Comparison of ENCODE assay signal across 8 cellular contexts in genomic region chr19:12668937-12669271, GRCh38. TPM values are rescaled to one million over a fixed set of nuclear protein-coding genes. Genes with fewer than 3 reads are reported as not detected.
DNase-seq lines count a peak whose midpoint lies in the region; ATAC-seq, FAIRE-seq and TF ChIP-seq lines count a peak whose summit lies in the region.

No MANE protein-coding gene starts in this region.

- H3K79me2 ChIP-seq in HCT116 (ENCODE audit: insufficient read depth, low read length) (peaks cover 28% of the 10 kb centered on the region; the same call in 1 of the 2 replicates), GM12878 (ENCODE audit: control insufficient read depth, insufficient read depth, low read length) (peaks cover 52% of the 10 kb centered on the region)

- no peak for TF ChIP-seq EP300 in GM12878 (IDR thresholded peaks at IDR 0.05; ENCODE audit: borderline replicate concordance in 1 of 2, control insufficient read depth in 1 of 2, low read depth in 2 of 2, low read length in 2 of 2)

- CTCF ChIA-PET in HCT116 (lab: Charles Lee): interaction anchor here (0.5 kb wide), 1 partner anchor 640 kb away, joined by 5 read pairs; no protein-coding TSS in a partner anchor
- CTCF ChIA-PET in GM12878 (lab: Yijun Ruan, JAX): interaction anchor here (1.4 to 2.3 kb wide), 3 partner anchors 12 to 105 kb away, joined by 3 to 11 read pairs (median 5); partner anchors contain the start of genes DHPS, ZNF490 and ZNF791

- RAD21 ChIA-PET in HCT116 (lab: Charles Lee; ENCODE audit: low non-redundant PET in 1 of 2, low total read pairs in 2 of 2, uncharacterized antibody in 2 of 2, unreplicated experiment in 2 of 2): interaction anchor here in 1 of 2 experiments (0.6 kb wide), 1 partner anchor 105 kb away, joined by 3 read pairs; no protein-coding TSS in a partner anchor
- RAD21 ChIA-PET in GM12878 (lab: Charles Lee; ENCODE audit: unreplicated experiment): interaction anchor here (1.0 to 1.1 kb wide), 3 partner anchors 12 to 65 kb away, joined by 3 to 4 read pairs (median 4); partner anchors contain the start of genes DHPS, ZNF490 and ZNF791

- 2% methylated on average over 24 of the region's 24 CpGs for WGBS in GM12878 (ENCODE audit: insufficient coverage, insufficient replicate concordance, low lambda C conversion rate, missing lambda C conversion rate)

- intact Hi-C loops in HCT116 (cut with micrococcal nuclease) (loop anchor here (1.0 to 10.0 kb wide), 3 partner anchors 12 to 744 kb away; partner anchors contain the start of genes DHPS, ZNF490, ZNF700 and ZNF791), GM12878 (cut with micrococcal nuclease; ENCODE audit: unreplicated experiment) (no loop called here)

- POLR2A ChIA-PET in HCT116 (lab: Charles Lee): interaction anchor here (1.0 kb wide), 1 partner anchor 13 kb away, joined by 4 read pairs; the partner anchor contains the start of gene DHPS
- POLR2A ChIA-PET in GM12878 (lab: Charles Lee): interaction anchor here (0.6 to 1.8 kb wide), 6 partner anchors 9 to 683 kb away, joined by 3 to 4 read pairs (median 3); partner anchors contain the start of genes TRIR, ZNF490 and ZNF791

- H3K9ac ChIP-seq in HCT116 (ENCODE audit: low read length) (peak overlapping the region; percentile 90), GM12878 (ENCODE audit: control insufficient read depth, insufficient read depth, low read length) (peak overlapping the region; percentile 99), iPS-18a (ENCODE audit: low read length) (peak overlapping the region; percentile 78), skeletal muscle satellite cell (ENCODE audit: low read depth, low read length) (peak overlapping the region; percentile 94)

- H3K27me3 ChIP-seq in HCT116 (ENCODE audit: insufficient read depth, low read length) (no peaks in the 10 kb centered on the region), GM12878 (replicated peaks in 1 of 2; ENCODE audit: control insufficient read depth in 2 of 2, insufficient read depth in 2 of 2, low read length in 1 of 2) (no peaks in the 10 kb centered on the region), iPS-18a (ENCODE audit: control insufficient read depth, insufficient read depth, low read length) (no peaks in the 10 kb centered on the region), skeletal muscle satellite cell (ENCODE audit: control insufficient read depth, insufficient read depth, low read length) (no peaks in the 10 kb centered on the region)

- peak overlapping the region; percentile 79 for H2AFZ ChIP-seq in HCT116 (ENCODE audit: low read depth, low read length, poor library complexity, severe bottlenecking)
- peak overlapping the region; percentile 99 for H2AFZ ChIP-seq in GM12878 (ENCODE audit: control insufficient read depth, low read depth, low read length)

- TF ChIP-seq RAD21 in HCT116 (IDR thresholded peaks at IDR 0.05; ENCODE audit: low read depth) (no peak), GM12878 (IDR thresholded peaks at IDR 0.05; ENCODE audit: insufficient read depth, low read depth, low read length) (no peak)

- DNase-seq in A172 (ENCODE audit: low spot score): peak; percentile 53
- no peak for DNase-seq in HCT116 (ENCODE audit: low read depth, low spot score)
- peak; percentile 42 for DNase-seq in T1000 (lab: John Stamatoyannopoulos, UW)
- no peak for DNase-seq in GM12878 (ENCODE audit: low read depth, low spot score)
- no peak for DNase-seq in NCI-H2029 treated with DMSO at 0.1 percent for 48 hours (lab: John Stamatoyannopoulos, UW)

- H3K27ac ChIP-seq in HCT116 (ENCODE audit: low read depth, low read length): peak overlapping the region; percentile 88
- H3K27ac ChIP-seq in GM12878 (ENCODE audit: control insufficient read depth, insufficient read depth): peak overlapping the region; percentile 100
- no peak overlapping the region for H3K27ac ChIP-seq in iPS-18a (ENCODE audit: low read length)

- H3K9me2 ChIP-seq in HCT116 (ENCODE audit: insufficient read depth): no peaks in the 10 kb centered on the region

- TF ChIP-seq POLR2A in HCT116 (IDR thresholded peaks at IDR 0.05; ENCODE audit: borderline replicate concordance, extremely low read depth, insufficient read depth, insufficient read length) (peak; percentile 28), GM12878 (IDR thresholded peaks at IDR 0.05; ENCODE audit: low read depth, low read length) (no peak)

- H3K36me3 ChIP-seq in HCT116 (ENCODE audit: control insufficient read depth in 1 of 2, insufficient read depth in 2 of 2, low read length in 2 of 2) (peaks cover 2 to 13% of the 10 kb centered on the region in 2 experiments; a peak in 2 of 4 replicates), GM12878 (ENCODE audit: control insufficient read depth in 2 of 2, insufficient read depth in 2 of 2, low read length in 1 of 2) (peaks cover 8 to 16% of the 10 kb centered on the region in 2 experiments), iPS-18a (ENCODE audit: control insufficient read depth, low read depth, low read length) (peaks cover 8% of the 10 kb centered on the region), skeletal muscle satellite cell (ENCODE audit: insufficient read depth, low read length) (peaks cover 9% of the 10 kb centered on the region)

- peak overlapping the region; percentile 92 for H3K4me2 ChIP-seq in HCT116 (ENCODE audit: low read length)
- H3K4me2 ChIP-seq in GM12878 (ENCODE audit: control insufficient read depth, insufficient read depth): peak overlapping the region; percentile 60
- H3K4me2 ChIP-seq in skeletal muscle satellite cell (ENCODE audit: low read length): peak overlapping the region; percentile 95

- H3K4me3 ChIP-seq in HCT116 (replicated peaks in 1 of 2; ENCODE audit: low read depth in 1 of 2, low read length in 2 of 2) (peak overlapping the region; percentile 95 to 98), GM12878 (peak overlapping the region; percentile 92), iPS-18a (ENCODE audit: low read length) (peak overlapping the region; percentile 80), skeletal muscle satellite cell (ENCODE audit: low read length) (peak overlapping the region; percentile 87)

- ATAC-seq in HCT116 (peak; percentile 26), GM12878 (peak; percentile 9), HG02571 (IDR thresholded peaks at IDR 0.05; ENCODE audit: unreplicated experiment) (no peak)

- H3K9me3 ChIP-seq in HCT116 (ENCODE audit: control insufficient read depth in 1 of 2, insufficient read depth in 1 of 2, low read depth in 1 of 2, low read length in 2 of 2) (no peaks in the 10 kb centered on the region), GM12878 (replicated peaks; ENCODE audit: control insufficient read depth, insufficient read depth, low read length) (no peaks in the 10 kb centered on the region), iPS-18a (ENCODE audit: control insufficient read depth, low read depth, low read length) (no peaks in the 10 kb centered on the region), skeletal muscle satellite cell (replicated peaks; ENCODE audit: low read length) (no peaks in the 10 kb centered on the region)

- H4K20me1 ChIP-seq in HCT116 (ENCODE audit: insufficient read depth) (no peaks in the 10 kb centered on the region), GM12878 (ENCODE audit: control insufficient read depth, insufficient read depth) (no peaks in the 10 kb centered on the region)

- H3K4me1 ChIP-seq in HCT116 (ENCODE audit: control insufficient read depth in 1 of 2, insufficient read depth in 2 of 2, low read length in 2 of 2) (peaks cover 19 to 37% of the 10 kb centered on the region in 2 experiments), GM12878 (ENCODE audit: control insufficient read depth, insufficient read depth, low read length) (peaks cover 30% of the 10 kb centered on the region), iPS-18a (ENCODE audit: control insufficient read depth, low read depth, low read length) (no peaks in the 10 kb centered on the region), skeletal muscle satellite cell (ENCODE audit: control insufficient read depth, insufficient read depth, low read length) (peaks cover 17% of the 10 kb centered on the region)

- TSS peak; percentile 72 for BruUV-seq in HCT116 (replicated peaks; lab: Mats Ljungman, UMichigan)
- TSS peak; percentile 57 for BruUV-seq in GM12878 (replicated peaks; lab: Mats Ljungman, UMichigan)

- SMC1A ChIA-PET in GM12878 (lab: Charles Lee; ENCODE audit: uncharacterized antibody, unreplicated experiment): interaction anchor here (1.0 to 1.3 kb wide), 4 partner anchors 13 to 95 kb away, joined by 3 to 4 read pairs (median 4); partner anchors contain the start of genes DHPS, ZNF490 and ZNF791

- FAIRE-seq in GM12878 (lab: Jason Lieb, UNC): no peak

- no peak for TF ChIP-seq CTCF in HCT116 (IDR thresholded peaks at IDR 0.05 in 2 of 3, conservative IDR thresholded peaks at IDR 0.05 in 1 of 3; ENCODE audit: borderline replicate concordance in 1 of 3, insufficient read depth in 1 of 3, low read depth in 2 of 3, low read length in 2 of 3)
- TF ChIP-seq CTCF in GM12878 (IDR thresholded peaks at IDR 0.05 in 2 of 3, conservative IDR thresholded peaks at IDR 0.05 in 1 of 3; ENCODE audit: control insufficient read depth in 2 of 3, extremely low read depth in 1 of 3, insufficient read depth in 1 of 3, low read depth in 3 of 3, low read length in 3 of 3): no peak

- in situ Hi-C loops in GM12878 (cut with MboI): no loop called here

RNA-seq across cellular contexts. Expression of gene WDR83, which starts 2.3 kb away (rescaled TPM):
- total RNA-seq in A172 (2014; rRNA removed; shearing (Covaris generic)): 14.9 and 15.1 TPM in 2 replicates
- 20.1 TPM for total RNA-seq in HCT116 (2021; ENCODE audit: unreplicated experiment)
- 17.9 and 22.8 TPM in 2 replicates for polyA plus RNA-seq in HCT116 (2012)
- 7.7 and 7.8 TPM in 2 replicates for total RNA-seq in GM12878 (2013; cell fraction: nucleolus; rRNA removed)
- 12.2 and 14.0 TPM in 2 replicates for total RNA-seq in GM12878 (2014; rRNA removed)
- 6.7 and 9.1 TPM in 2 replicates for total RNA-seq in GM12878 (2014; rRNA removed; fragmentation: Illumina TruSeq; extraction: Trizol)
- total RNA-seq in GM12878 (2021): 16.0 TPM in 2 replicates
- polyA plus RNA-seq in GM12878 (2011; ENCODE audit: low read depth): 4.2 TPM
- 5.4 and 7.6 TPM in 2 replicates for polyA plus RNA-seq in GM12878 (2011; rRNA removed)
- 14.3 and 18.0 TPM in 2 replicates for polyA plus RNA-seq in GM12878 (2011; cell fraction: cytosol; rRNA removed)
- 13.0 and 16.6 TPM in 2 replicates for polyA plus RNA-seq in GM12878 (2011; cell fraction: nucleus; rRNA removed)
- polyA plus RNA-seq in GM12878 (2012): 10.8 and 11.9 TPM in 2 replicates
- 2.2 and 4.5 TPM in 2 replicates for polyA plus RNA-seq in GM12878 (2014; fragmentation: Illumina TruSeq; extraction: Trizol)
- 1 to 10 TPM in 1 of 2 experiments, under 1 TPM in 1; 0.58 to 2.3 TPM for polyA plus RNA-seq in GM12878 (2014; fragmentation: Nextera tagmentation; extraction: Ambion mirVana)
- 12.6 and 16.5 TPM in 2 replicates for polyA plus RNA-seq in GM12878 (2014; rRNA removed)
- polyA plus RNA-seq in GM12878 (2016; fragmentation: Nextera tagmentation; extraction: Ambion mirVana): 10 to 100 TPM; 15.0 to 17.7 TPM
- 6.4 and 14.4 TPM in 2 replicates for polyA minus RNA-seq in GM12878 (2011; rRNA and poly(A)+ RNA removed)
- polyA minus RNA-seq in GM12878 (2011; cell fraction: cytosol; rRNA and poly(A)+ RNA removed): 4.8 TPM in 2 replicates
- 7.0 and 9.9 TPM in 2 replicates for polyA minus RNA-seq in GM12878 (2011; cell fraction: nucleus; rRNA and poly(A)+ RNA removed)
- total RNA-seq in skeletal muscle satellite cell (2012; rRNA removed): 6.6 and 7.4 TPM in 2 replicates

RNA-seq across cellular contexts. Expression of gene MAN2B1, which starts 2.4 kb away (rescaled TPM):
- 45.7 and 65.6 TPM in 2 replicates for total RNA-seq in A172 (2014; rRNA removed; shearing (Covaris generic))
- total RNA-seq in HCT116 (2021; ENCODE audit: unreplicated experiment) (48.3 TPM), GM12878 (2014; rRNA removed) (132 and 149 TPM in 2 replicates), GM12878 (2014; rRNA removed; fragmentation: Illumina TruSeq; extraction: Trizol) (58.4 and 63.5 TPM in 2 replicates), GM12878 (2021) (209 and 224 TPM in 2 replicates)
- 25.3 and 29.8 TPM in 2 replicates for polyA plus RNA-seq in HCT116 (2012)
- total RNA-seq in GM12878 (2013; cell fraction: nucleolus; rRNA removed): 162 and 181 TPM in 2 replicates
- polyA plus RNA-seq in GM12878 (2011; ENCODE audit: low read depth): 89.4 TPM
- polyA plus RNA-seq in GM12878 (2011; rRNA removed) (18.2 and 48.7 TPM in 2 replicates), GM12878 (2014; fragmentation: Illumina TruSeq; extraction: Trizol) (29.5 and 60.4 TPM in 2 replicates), GM12878 (2014; fragmentation: Nextera tagmentation; extraction: Ambion mirVana) (10 to 100 TPM in 1 of 2 experiments, 1 to 10 TPM in 1; 7.6 to 33.6 TPM), GM12878 (2014; rRNA removed) (99.2 and 104 TPM in 2 replicates), GM12878 (2016; fragmentation: Nextera tagmentation; extraction: Ambion mirVana) (100 to 1,000 TPM; 118 to 133 TPM)
- 68.0 and 71.7 TPM in 2 replicates for polyA plus RNA-seq in GM12878 (2011; cell fraction: cytosol; rRNA removed)
- 211 and 224 TPM in 2 replicates for polyA plus RNA-seq in GM12878 (2011; cell fraction: nucleus; rRNA removed)
- polyA plus RNA-seq in GM12878 (2012): 170 and 173 TPM in 2 replicates
- polyA minus RNA-seq in GM12878 (2011; rRNA and poly(A)+ RNA removed): 42.5 and 75.7 TPM in 2 replicates
- 38.0 and 58.0 TPM in 2 replicates for polyA minus RNA-seq in GM12878 (2011; cell fraction: cytosol; rRNA and poly(A)+ RNA removed)
- polyA minus RNA-seq in GM12878 (2011; cell fraction: nucleus; rRNA and poly(A)+ RNA removed): 61.4 and 110 TPM in 2 replicates
- total RNA-seq in skeletal muscle satellite cell (2012; rRNA removed): 22.6 and 43.9 TPM in 2 replicates

RNA-seq across cellular contexts. Expression of gene DHPS, which starts 12.8 kb away (rescaled TPM):
- 132 and 170 TPM in 2 replicates for total RNA-seq in A172 (2014; rRNA removed; shearing (Covaris generic))
- 134 TPM for total RNA-seq in HCT116 (2021; ENCODE audit: unreplicated experiment)
- polyA plus RNA-seq in HCT116 (2012): 136 and 148 TPM in 2 replicates
- 133 and 159 TPM in 2 replicates for total RNA-seq in GM12878 (2013; cell fraction: nucleolus; rRNA removed)
- total RNA-seq in GM12878 (2014; rRNA removed): 89.6 and 94.9 TPM in 2 replicates
- total RNA-seq in GM12878 (2014; rRNA removed; fragmentation: Illumina TruSeq; extraction: Trizol): 56.6 and 58.8 TPM in 2 replicates
- 87.2 and 90.4 TPM in 2 replicates for total RNA-seq in GM12878 (2021)
- polyA plus RNA-seq in GM12878 (2011; ENCODE audit: low read depth): 61.2 TPM
- 74.4 and 104 TPM in 2 replicates for polyA plus RNA-seq in GM12878 (2011; rRNA removed)
- polyA plus RNA-seq in GM12878 (2011; cell fraction: cytosol; rRNA removed): 116 and 136 TPM in 2 replicates
- polyA plus RNA-seq in GM12878 (2011; cell fraction: nucleus; rRNA removed): 269 and 288 TPM in 2 replicates
- 105 TPM in 2 replicates for polyA plus RNA-seq in GM12878 (2012)
- 57.8 and 64.6 TPM in 2 replicates for polyA plus RNA-seq in GM12878 (2014; fragmentation: Illumina TruSeq; extraction: Trizol)
- 10 to 100 TPM; 36.4 to 76.0 TPM for polyA plus RNA-seq in GM12878 (2014; fragmentation: Nextera tagmentation; extraction: Ambion mirVana)
- polyA plus RNA-seq in GM12878 (2014; rRNA removed): 95.2 and 102 TPM in 2 replicates
- 10 to 100 TPM; 81.8 to 84.9 TPM for polyA plus RNA-seq in GM12878 (2016; fragmentation: Nextera tagmentation; extraction: Ambion mirVana)
- 84.7 and 102 TPM in 2 replicates for polyA minus RNA-seq in GM12878 (2011; rRNA and poly(A)+ RNA removed)
- 35.1 and 45.0 TPM in 2 replicates for polyA minus RNA-seq in GM12878 (2011; cell fraction: cytosol; rRNA and poly(A)+ RNA removed)
- 49.7 and 75.8 TPM in 2 replicates for polyA minus RNA-seq in GM12878 (2011; cell fraction: nucleus; rRNA and poly(A)+ RNA removed)
- 52.0 and 54.5 TPM in 2 replicates for total RNA-seq in skeletal muscle satellite cell (2012; rRNA removed)

RNA-seq across cellular contexts. Expression of gene GNG14, which starts 18.9 kb away (rescaled TPM):
- total RNA-seq in A172 (2014; rRNA removed; shearing (Covaris generic)): not detected in 2 replicates
- total RNA-seq in HCT116 (2021; ENCODE audit: unreplicated experiment): not detected
- 0.25 TPM in 1 of 2 replicates, not detected in the other for polyA plus RNA-seq in HCT116 (2012)
- total RNA-seq in GM12878 (2013; cell fraction: nucleolus; rRNA removed): not detected in 2 replicates
- not detected in 2 replicates for total RNA-seq in GM12878 (2014; rRNA removed)
- total RNA-seq in GM12878 (2014; rRNA removed; fragmentation: Illumina TruSeq; extraction: Trizol): not detected in 2 replicates
- total RNA-seq in GM12878 (2021): not detected in 2 replicates
- not detected for polyA plus RNA-seq in GM12878 (2011; ENCODE audit: low read depth)
- polyA plus RNA-seq in GM12878 (2011; rRNA removed): not detected in 2 replicates
- not detected in 2 replicates for polyA plus RNA-seq in GM12878 (2011; cell fraction: cytosol; rRNA removed)
- not detected in 2 replicates for polyA plus RNA-seq in GM12878 (2011; cell fraction: nucleus; rRNA removed)
- 0.42 TPM in 1 of 2 replicates, not detected in the other for polyA plus RNA-seq in GM12878 (2012)
- not detected in 2 replicates for polyA plus RNA-seq in GM12878 (2014; fragmentation: Illumina TruSeq; extraction: Trizol)
- polyA plus RNA-seq in GM12878 (2014; fragmentation: Nextera tagmentation; extraction: Ambion mirVana): not detected
- polyA plus RNA-seq in GM12878 (2014; rRNA removed): not detected in 2 replicates
- not detected for polyA plus RNA-seq in GM12878 (2016; fragmentation: Nextera tagmentation; extraction: Ambion mirVana)
- polyA minus RNA-seq in GM12878 (2011; rRNA and poly(A)+ RNA removed): not detected in 2 replicates
- not detected in 2 replicates for polyA minus RNA-seq in GM12878 (2011; cell fraction: cytosol; rRNA and poly(A)+ RNA removed)
- not detected in 2 replicates for polyA minus RNA-seq in GM12878 (2011; cell fraction: nucleus; rRNA and poly(A)+ RNA removed)
- total RNA-seq in skeletal muscle satellite cell (2012; rRNA removed): not detected in 2 replicates

RNA-seq across cellular contexts. Expression of gene FBXW9, which starts 27.5 kb away (rescaled TPM):
- 16.7 and 21.8 TPM in 2 replicates for total RNA-seq in A172 (2014; rRNA removed; shearing (Covaris generic))
- total RNA-seq in HCT116 (2021; ENCODE audit: unreplicated experiment): 14.0 TPM
- 10.7 and 12.5 TPM in 2 replicates for polyA plus RNA-seq in HCT116 (2012)
- 5.6 and 6.0 TPM in 2 replicates for total RNA-seq in GM12878 (2013; cell fraction: nucleolus; rRNA removed)
- 11.8 and 14.8 TPM in 2 replicates for total RNA-seq in GM12878 (2014; rRNA removed)
- total RNA-seq in GM12878 (2014; rRNA removed; fragmentation: Illumina TruSeq; extraction: Trizol): 3.7 and 4.0 TPM in 2 replicates
- total RNA-seq in GM12878 (2021): 10.4 and 12.8 TPM in 2 replicates
- 1.5 TPM for polyA plus RNA-seq in GM12878 (2011; ENCODE audit: low read depth)
- 1.8 and 4.3 TPM in 2 replicates for polyA plus RNA-seq in GM12878 (2011; rRNA removed)
- polyA plus RNA-seq in GM12878 (2011; cell fraction: cytosol; rRNA removed): 9.8 and 16.0 TPM in 2 replicates
- polyA plus RNA-seq in GM12878 (2011; cell fraction: nucleus; rRNA removed): 19.8 and 24.5 TPM in 2 replicates
- polyA plus RNA-seq in GM12878 (2012): 4.7 and 4.9 TPM in 2 replicates
- polyA plus RNA-seq in GM12878 (2014; fragmentation: Illumina TruSeq; extraction: Trizol): 0.16 and 1.5 TPM in 2 replicates
- 1 to 10 TPM in 1 of 2 experiments, under 1 TPM in 1; 0.21 to 1.1 TPM for polyA plus RNA-seq in GM12878 (2014; fragmentation: Nextera tagmentation; extraction: Ambion mirVana)
- 13.7 and 14.4 TPM in 2 replicates for polyA plus RNA-seq in GM12878 (2014; rRNA removed)
- polyA plus RNA-seq in GM12878 (2016; fragmentation: Nextera tagmentation; extraction: Ambion mirVana): 10 to 100 TPM; 13.3 to 13.7 TPM
- polyA minus RNA-seq in GM12878 (2011; rRNA and poly(A)+ RNA removed): 3.2 and 7.6 TPM in 2 replicates
- polyA minus RNA-seq in GM12878 (2011; cell fraction: cytosol; rRNA and poly(A)+ RNA removed): 3.1 and 4.8 TPM in 2 replicates
- 3.4 and 6.9 TPM in 2 replicates for polyA minus RNA-seq in GM12878 (2011; cell fraction: nucleus; rRNA and poly(A)+ RNA removed)
- total RNA-seq in skeletal muscle satellite cell (2012; rRNA removed): 16.4 and 17.2 TPM in 2 replicates

Comparison
In these comparisons a context has a peak if more than half of its experiments do, and no peak if none do; other contexts are left out.
1. DNase-seq: peak in A172 (single experiment) and T1000 (single experiment); none in HCT116 (single experiment), GM12878 (single experiment) and NCI-H2029 treated with DMSO at 0.1 percent for 48 hours (single experiment).
2. Peak in every context shown above with its lines, with median percentiles within 50 percentile points of each other: H3K4me2 ChIP-seq, H3K4me3 ChIP-seq and H3K9ac ChIP-seq.